In the genomic region with DNA sequence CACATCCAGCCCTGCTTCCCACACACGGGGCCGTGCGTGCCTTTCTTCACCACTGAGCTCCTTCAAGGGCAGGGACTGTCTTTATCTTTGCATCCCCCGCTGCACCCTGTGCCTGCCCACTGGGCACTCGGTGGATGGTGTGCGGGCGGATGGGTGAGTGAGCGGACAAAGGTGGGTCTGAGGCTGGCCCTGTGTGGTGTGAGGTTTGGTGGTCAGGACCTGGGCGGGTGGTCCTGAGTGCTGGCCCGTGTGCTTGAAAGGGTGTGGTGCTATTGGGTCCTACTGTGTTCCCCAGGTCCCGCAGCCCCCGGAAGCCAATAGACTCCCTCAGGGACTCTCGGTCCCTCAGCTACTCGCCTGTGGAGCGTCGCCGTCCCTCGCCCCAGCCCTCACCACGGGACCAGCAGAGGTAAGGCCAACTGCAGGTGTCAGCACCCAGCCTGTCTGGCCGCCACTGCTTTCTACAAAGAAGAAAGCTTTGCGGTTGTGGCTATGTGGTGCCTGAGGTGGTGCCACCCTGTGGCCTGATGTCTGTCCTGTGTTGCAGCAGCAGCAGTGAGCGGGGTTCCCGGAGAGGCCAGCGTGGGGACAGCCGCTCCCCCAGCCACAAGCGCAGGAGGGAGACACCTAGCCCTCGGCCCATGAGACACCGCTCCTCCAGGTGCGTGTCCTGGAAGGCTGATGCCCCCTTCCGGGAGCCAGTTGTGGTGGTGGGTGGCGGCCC, we compare ENCODE assay signal across 10 cellular contexts. TPM values are rescaled to one million over a fixed set of nuclear protein-coding genes. Genes with fewer than 3 reads are reported as not detected.
A peak's percentile ranks its signal among the peaks of the same experiment; 100 is the strongest.
DNase-seq lines count a peak whose midpoint lies in the region; ATAC-seq, FAIRE-seq and TF ChIP-seq lines count a peak whose summit lies in the region.
"Had no signal": no experiment of that assay in that cellular context is flagged by ENCODE, and none has a peak within 500 bp of the region (broad histone marks: within the 10 kb centered on the region; RNA-seq: fewer than 3 reads in every experiment).

No MANE protein-coding gene starts in this region.

- TF ChIP-seq POLR2A in GM12878 (IDR thresholded peaks at IDR 0.05; ENCODE audit: low read depth, low read length): peak; percentile 79

- H3K4me1 Mint-ChIP-seq in CD4-positive, alpha-beta memory T cell: peaks cover 11 to 27% (median 24%) of the 10 kb centered on the region in 4 donors
- H3K4me1 Mint-ChIP-seq in HFFc6 (ENCODE audit: low read depth): peaks cover 49% of the 10 kb centered on the region
- peaks cover 21 to 47% (median 27%) of the 10 kb centered on the region in 4 donors for H3K4me1 Mint-ChIP-seq in naive thymus-derived CD8-positive, alpha-beta T cell

- WGBS in GM12878 (ENCODE audit: insufficient coverage, insufficient replicate concordance, low lambda C conversion rate, missing lambda C conversion rate): 72% methylated on average over 31 of the region's 31 CpGs

- in situ Hi-C loops in GM12878 (cut with MboI): no loop called here

- RAD21 ChIA-PET in GM12878 (lab: Charles Lee; ENCODE audit: unreplicated experiment): no interaction called here

- CTCF ChIA-PET in CD4-positive, alpha-beta memory T cell (lab: Charles Lee; ENCODE audit: partially characterized antibody): no interaction called here
- CTCF ChIA-PET in GM12878 (lab: Yijun Ruan, JAX): no interaction called here

- no peaks in the 10 kb centered on the region; the same call in none of the 2 replicates for H4K20me1 ChIP-seq in GM12878 (ENCODE audit: control insufficient read depth, insufficient read depth)

- peak in 1 of 5 donors; percentile 39 for DNase-seq in CD4-positive, alpha-beta memory T cell
- DNase-seq in HFFc6: no peak
- DNase-seq in GM12878 (ENCODE audit: low read depth, low spot score): no peak
- peak in 1 of 10 donors; percentile 62 for DNase-seq in naive thymus-derived CD8-positive, alpha-beta T cell
- DNase-seq in H4 (ENCODE audit: low spot score): no peak

- peak overlapping the region in 1 of 8 donors; percentile 57 for H3K4me3 Mint-ChIP-seq in CD4-positive, alpha-beta memory T cell
- no peak overlapping the region for H3K4me3 Mint-ChIP-seq in HFFc6
- H3K4me3 Mint-ChIP-seq in naive thymus-derived CD8-positive, alpha-beta T cell: peak overlapping the region in 3 of 10 donors; percentile 22 to 48 (median 22)

- peaks cover 11% of the 10 kb centered on the region for H3K4me1 ChIP-seq in CD4-positive, alpha-beta memory T cell (ENCODE audit: insufficient read depth, low read length)
- no peaks in the 10 kb centered on the region for H3K4me1 ChIP-seq in GM12878 (ENCODE audit: control insufficient read depth, insufficient read depth, low read length)

- ATAC-seq in GM12878 (peak; percentile 24), HG03159 (IDR thresholded peaks at IDR 0.05; ENCODE audit: unreplicated experiment) (no peak), HG03139 (IDR thresholded peaks at IDR 0.05; ENCODE audit: unreplicated experiment) (no peak), GM21447 (IDR thresholded peaks at IDR 0.05; ENCODE audit: unreplicated experiment) (no peak)
- ATAC-seq in naive thymus-derived CD8-positive, alpha-beta T cell: peak; percentile 5 to 39

- H3K4me2 ChIP-seq in GM12878 (ENCODE audit: control insufficient read depth, insufficient read depth): no peak overlapping the region

- POLR2A ChIA-PET in CD4-positive, alpha-beta memory T cell (lab: Charles Lee; ENCODE audit: partially characterized antibody): interaction anchor here (3.3 to 6.1 kb wide), 2 partner anchors 7 to 16 kb away, joined by 15 to 38 read pairs; a partner anchor contains a TSS
- POLR2A ChIA-PET in GM12878 (lab: Charles Lee): no interaction called here
- POLR2A ChIA-PET in naive thymus-derived CD8-positive, alpha-beta T cell (lab: Charles Lee): interaction anchor here (0.8 kb wide), 1 partner anchor 16 kb away, joined by 4 read pairs; no protein-coding TSS in a partner anchor

- H3K9me3 Mint-ChIP-seq in CD4-positive, alpha-beta memory T cell: peaks cover 0 to 10% (median 0%) of the 10 kb centered on the region in 8 donors
- H3K9me3 Mint-ChIP-seq in HFFc6: peaks cover 15% of the 10 kb centered on the region
- no peaks in the 10 kb centered on the region for H3K9me3 Mint-ChIP-seq in naive thymus-derived CD8-positive, alpha-beta T cell
- H3K9me3 Mint-ChIP-seq: activated T-helper 2 cell treated with anti-CD3 and anti-CD28 coated beads, Interferon-gamma antibody, Interleukin-2, Interleukin-4, amounts not matched to agents 10 μg/mL and 5 μg/mL and 100 μg/mL, durations not matched to agents 14 hours and 24 hours and 36 hours had no signal

- H2AFZ ChIP-seq in GM12878 (ENCODE audit: control insufficient read depth, low read depth, low read length): no peak overlapping the region

- no peak for FAIRE-seq in GM12878 (lab: Jason Lieb, UNC)

- no peak for TF ChIP-seq RAD21 in GM12878 (IDR thresholded peaks at IDR 0.05; ENCODE audit: insufficient read depth, low read depth, low read length)

- H3K4me3 ChIP-seq in CD4-positive, alpha-beta memory T cell (ENCODE audit: low read length in 2 of 2): no peak overlapping the region
- H3K4me3 ChIP-seq in GM12878: no peak overlapping the region
- H3K4me3 ChIP-seq: heart left ventricle had no signal

- H3K27me3 Mint-ChIP-seq in CD4-positive, alpha-beta memory T cell: no peaks in the 10 kb centered on the region
- H3K27me3 Mint-ChIP-seq in HFFc6 (ENCODE audit: insufficient read depth): peaks cover 12% of the 10 kb centered on the region
- H3K27me3 Mint-ChIP-seq in naive thymus-derived CD8-positive, alpha-beta T cell: no peaks in the 10 kb centered on the region

- no peak for TF ChIP-seq EP300 in GM12878 (IDR thresholded peaks at IDR 0.05; ENCODE audit: borderline replicate concordance in 1 of 2, control insufficient read depth in 1 of 2, low read depth in 2 of 2, low read length in 2 of 2)

- TF ChIP-seq CTCF in HFFc6 (IDR thresholded peaks at IDR 0.05) (peak; percentile 47; the same call in 1 of the 2 replicates), GM12878 (IDR thresholded peaks at IDR 0.05 in 2 of 3, conservative IDR thresholded peaks at IDR 0.05 in 1 of 3; ENCODE audit: control insufficient read depth in 2 of 3, extremely low read depth in 1 of 3, insufficient read depth in 1 of 3, low read depth in 3 of 3, low read length in 3 of 3) (0 out of 6 replicates have a peak, but pooled peaks of 1 of the 3 experiments have one; percentile 9)

- H3K9ac ChIP-seq in GM12878 (ENCODE audit: control insufficient read depth, insufficient read depth, low read length): no peak overlapping the region

- H3K79me2 ChIP-seq in GM12878 (ENCODE audit: control insufficient read depth, insufficient read depth, low read length): peaks cover 4% of the 10 kb centered on the region

- H3K36me3 ChIP-seq in CD4-positive, alpha-beta memory T cell (ENCODE audit: insufficient read depth, low read length): peaks cover 77% of the 10 kb centered on the region
- H3K36me3 ChIP-seq in GM12878 (ENCODE audit: control insufficient read depth in 2 of 2, insufficient read depth in 2 of 2, low read length in 1 of 2): peaks cover 46 to 48% of the 10 kb centered on the region in 2 experiments

- BruUV-seq in GM12878 (replicated peaks; lab: Mats Ljungman, UMichigan): TSS peak; percentile 14

- intact Hi-C loops in CD4-positive, alpha-beta memory T cell (cut with micrococcal nuclease): loop anchor here (10.0 kb wide), 1 partner anchor 235 kb away; a partner anchor contains a TSS
- intact Hi-C loops in GM12878 (cut with micrococcal nuclease; ENCODE audit: unreplicated experiment): no loop called here

- H3K27ac ChIP-seq in CD4-positive, alpha-beta memory T cell (ENCODE audit: low read depth, low read length): no peak overlapping the region
- H3K27ac ChIP-seq in GM12878 (ENCODE audit: control insufficient read depth, insufficient read depth): no peak overlapping the region

- H3K36me3 Mint-ChIP-seq in CD4-positive, alpha-beta memory T cell: peaks cover 60 to 87% of the 10 kb centered on the region in 2 donors
- peaks cover 61% of the 10 kb centered on the region for H3K36me3 Mint-ChIP-seq in HFFc6 (ENCODE audit: low read depth)
- H3K36me3 Mint-ChIP-seq in naive thymus-derived CD8-positive, alpha-beta T cell: peaks cover 6 to 91% (median 28%) of the 10 kb centered on the region in 3 donors

- SMC1A ChIA-PET in GM12878 (lab: Charles Lee; ENCODE audit: uncharacterized antibody, unreplicated experiment): interaction anchor here (1.6 kb wide), 1 partner anchor 23 kb away, joined by 3 read pairs; no protein-coding TSS in a partner anchor

- H3K9me3 ChIP-seq in CD4-positive, alpha-beta memory T cell (ENCODE audit: control insufficient read depth in 1 of 2, low read length in 2 of 2): no peaks in the 10 kb centered on the region
- no peaks in the 10 kb centered on the region; the same call in 2 of the 3 replicates for H3K9me3 ChIP-seq in GM12878 (replicated peaks; ENCODE audit: control insufficient read depth, insufficient read depth, low read length)
- H3K9me3 ChIP-seq: heart left ventricle had no signal

- H3K27me3 ChIP-seq in CD4-positive, alpha-beta memory T cell (ENCODE audit: insufficient read depth, low read length): no peaks in the 10 kb centered on the region
- no peaks in the 10 kb centered on the region for H3K27me3 ChIP-seq in GM12878 (replicated peaks in 1 of 2; ENCODE audit: control insufficient read depth in 2 of 2, insufficient read depth in 2 of 2, low read length in 1 of 2)
- H3K27me3 ChIP-seq: heart left ventricle had no signal

- peak overlapping the region in 4 of 7 donors; percentile 52 to 83 (median 66) for H3K27ac Mint-ChIP-seq in CD4-positive, alpha-beta memory T cell
- H3K27ac Mint-ChIP-seq in HFFc6: peak overlapping the region; percentile 55; the same call in 1 of the 2 replicates
- H3K27ac Mint-ChIP-seq in naive thymus-derived CD8-positive, alpha-beta T cell: peak overlapping the region in 3 of 10 donors; percentile 79 to 90 (median 80)
- H3K27ac Mint-ChIP-seq: activated T-helper 2 cell treated with anti-CD3 and anti-CD28 coated beads, Interferon-gamma antibody, Interleukin-2, Interleukin-4, amounts not matched to agents 10 μg/mL and 5 μg/mL and 100 μg/mL, durations not matched to agents 14 hours and 24 hours and 36 hours had no signal

RNA-seq across cellular contexts. Expression of a gene that starts 6.9 kb away (rescaled TPM):
- 10 to 100 TPM; 83.0 to 86.8 TPM for total RNA-seq in CD4-positive, alpha-beta memory T cell
- polyA plus RNA-seq in CD4-positive, alpha-beta memory T cell: 100 to 1,000 TPM; 268 to 270 TPM
- 100 to 1,000 TPM; 329 to 403 (median 352) TPM for total RNA-seq in HFFc6 (2021; fragmentation: NEBNext Ultra II Directional; extraction: Animal tissue kit (Norgen Biotek cat#: 25700))
- 6.4 and 12.2 TPM in 2 replicates for total RNA-seq in GM12878 (2013; cell fraction: nucleolus; rRNA removed)
- total RNA-seq in GM12878 (2014; rRNA removed): 177 and 258 TPM in 2 replicates
- 133 and 154 TPM in 2 replicates for total RNA-seq in GM12878 (2014; rRNA removed; fragmentation: Illumina TruSeq; extraction: Trizol)
- total RNA-seq in GM12878 (2021): 211 and 219 TPM in 2 replicates
- polyA plus RNA-seq in GM12878 (2011; ENCODE audit: low read depth): 321 TPM
- 72.8 and 219 TPM in 2 replicates for polyA plus RNA-seq in GM12878 (2011; rRNA removed)
- polyA plus RNA-seq in GM12878 (2011; cell fraction: cytosol; rRNA removed): 556 and 601 TPM in 2 replicates
- 162 and 166 TPM in 2 replicates for polyA plus RNA-seq in GM12878 (2011; cell fraction: nucleus; rRNA removed)
- 162 and 263 TPM in 2 replicates for polyA plus RNA-seq in GM12878 (2012)
- polyA plus RNA-seq in GM12878 (2014; fragmentation: Illumina TruSeq; extraction: Trizol): 5.0 and 86.9 TPM in 2 replicates
- 100 to 1,000 TPM; 752 to 823 TPM for polyA plus RNA-seq in GM12878 (2014; fragmentation: Nextera tagmentation; extraction: Ambion mirVana)
- polyA plus RNA-seq in GM12878 (2014; rRNA removed): 268 and 337 TPM in 2 replicates
- polyA plus RNA-seq in GM12878 (2016; fragmentation: Nextera tagmentation; extraction: Ambion mirVana): 100 to 1,000 TPM; 487 to 534 TPM
- polyA minus RNA-seq in GM12878 (2011; rRNA and poly(A)+ RNA removed): 84.6 and 103 TPM in 2 replicates
- 44.1 and 53.4 TPM in 2 replicates for polyA minus RNA-seq in GM12878 (2011; cell fraction: cytosol; rRNA and poly(A)+ RNA removed)
- polyA minus RNA-seq in GM12878 (2011; cell fraction: nucleus; rRNA and poly(A)+ RNA removed): 17.8 and 20.5 TPM in 2 replicates
- 100 to 1,000 TPM; 121 to 137 TPM for total RNA-seq in naive thymus-derived CD8-positive, alpha-beta T cell
- polyA plus RNA-seq in naive thymus-derived CD8-positive, alpha-beta T cell: 100 to 1,000 TPM; 230 to 301 (median 288) TPM
- 495 and 562 TPM in 2 replicates for total RNA-seq in H4 (2014; rRNA removed; shearing (Covaris generic))

RNA-seq across cellular contexts. Expression of a gene that starts 17.1 kb away (rescaled TPM):
- not detected for total RNA-seq in CD4-positive, alpha-beta memory T cell
- polyA plus RNA-seq in CD4-positive, alpha-beta memory T cell: not detected
- not detected for total RNA-seq in HFFc6 (2021; fragmentation: NEBNext Ultra II Directional; extraction: Animal tissue kit (Norgen Biotek cat#: 25700))
- not detected in 2 replicates for total RNA-seq in GM12878 (2013; cell fraction: nucleolus; rRNA removed)
- not detected in 2 replicates for total RNA-seq in GM12878 (2014; rRNA removed)
- total RNA-seq in GM12878 (2014; rRNA removed; fragmentation: Illumina TruSeq; extraction: Trizol): not detected in 2 replicates
- not detected in 2 replicates for total RNA-seq in GM12878 (2021)
- not detected for polyA plus RNA-seq in GM12878 (2011; ENCODE audit: low read depth)
- polyA plus RNA-seq in GM12878 (2011; rRNA removed): not detected in 2 replicates
- polyA plus RNA-seq in GM12878 (2011; cell fraction: cytosol; rRNA removed): not detected in 2 replicates
- polyA plus RNA-seq in GM12878 (2011; cell fraction: nucleus; rRNA removed): not detected in 2 replicates
- not detected in 2 replicates for polyA plus RNA-seq in GM12878 (2012)
- polyA plus RNA-seq in GM12878 (2014; fragmentation: Illumina TruSeq; extraction: Trizol): not detected in 2 replicates
- polyA plus RNA-seq in GM12878 (2014; fragmentation: Nextera tagmentation; extraction: Ambion mirVana): not detected
- not detected in 2 replicates for polyA plus RNA-seq in GM12878 (2014; rRNA removed)
- polyA plus RNA-seq in GM12878 (2016; fragmentation: Nextera tagmentation; extraction: Ambion mirVana): not detected
- not detected in 2 replicates for polyA minus RNA-seq in GM12878 (2011; rRNA and poly(A)+ RNA removed)
- not detected in 2 replicates for polyA minus RNA-seq in GM12878 (2011; cell fraction: cytosol; rRNA and poly(A)+ RNA removed)
- not detected in 2 replicates for polyA minus RNA-seq in GM12878 (2011; cell fraction: nucleus; rRNA and poly(A)+ RNA removed)
- not detected for total RNA-seq in naive thymus-derived CD8-positive, alpha-beta T cell
- under 1 TPM in 1 of 3 donors, not detected in 2; 0.99 TPM for polyA plus RNA-seq in naive thymus-derived CD8-positive, alpha-beta T cell
- 0.10 TPM in 1 of 2 replicates, not detected in the other for total RNA-seq in H4 (2014; rRNA removed; shearing (Covaris generic))
- total RNA-seq: activated T-helper 2 cell treated with anti-CD3 and anti-CD28 coated beads, Interferon-gamma antibody, Interleukin-2, Interleukin-4, amounts not matched to agents 10 μg/mL and 5 μg/mL and 100 μg/mL, durations not matched to agents 14 hours and 24 hours and 36 hours; heart left ventricle had no signal
- polyA plus RNA-seq: heart left ventricle had no signal

RNA-seq across cellular contexts. Expression of a gene that starts 17.8 kb away (rescaled TPM):
- 1,000 to 10,000 TPM; 1,118 to 1,137 TPM for total RNA-seq in CD4-positive, alpha-beta memory T cell
- polyA plus RNA-seq in CD4-positive, alpha-beta memory T cell: 100 to 1,000 TPM in 1 of 2 donors, 10 to 100 TPM in 1; 11.8 to 132 TPM
- 100 to 1,000 TPM; 223 to 317 (median 269) TPM for total RNA-seq in HFFc6 (2021; fragmentation: NEBNext Ultra II Directional; extraction: Animal tissue kit (Norgen Biotek cat#: 25700))
- total RNA-seq in GM12878 (2013; cell fraction: nucleolus; rRNA removed): 433 and 461 TPM in 2 replicates
- total RNA-seq in GM12878 (2014; rRNA removed) (45.0 and 58.5 TPM in 2 replicates), GM12878 (2014; rRNA removed; fragmentation: Illumina TruSeq; extraction: Trizol) (66.4 and 68.1 TPM in 2 replicates), GM12878 (2021) (420 and 483 TPM in 2 replicates)
- polyA plus RNA-seq in GM12878 (2011; ENCODE audit: low read depth): 162 TPM
- polyA plus RNA-seq in GM12878 (2011; rRNA removed) (96.5 and 129 TPM in 2 replicates), GM12878 (2014; fragmentation: Illumina TruSeq; extraction: Trizol) (402 and 463 TPM in 2 replicates), GM12878 (2014; fragmentation: Nextera tagmentation; extraction: Ambion mirVana) (10 to 100 TPM; 30.1 to 73.0 TPM), GM12878 (2014; rRNA removed) (502 and 661 TPM in 2 replicates), GM12878 (2016; fragmentation: Nextera tagmentation; extraction: Ambion mirVana) (100 to 1,000 TPM; 262 to 266 TPM)
- polyA plus RNA-seq in GM12878 (2011; cell fraction: cytosol; rRNA removed): 199 and 209 TPM in 2 replicates
- polyA plus RNA-seq in GM12878 (2011; cell fraction: nucleus; rRNA removed): 2,282 and 3,207 TPM in 2 replicates
- 479 and 774 TPM in 2 replicates for polyA plus RNA-seq in GM12878 (2012)
- 68.3 and 115 TPM in 2 replicates for polyA minus RNA-seq in GM12878 (2011; rRNA and poly(A)+ RNA removed)
- 104 and 110 TPM in 2 replicates for polyA minus RNA-seq in GM12878 (2011; cell fraction: cytosol; rRNA and poly(A)+ RNA removed)
- 146 and 241 TPM in 2 replicates for polyA minus RNA-seq in GM12878 (2011; cell fraction: nucleus; rRNA and poly(A)+ RNA removed)
- 100 to 1,000 TPM; 927 to 965 TPM for total RNA-seq in naive thymus-derived CD8-positive, alpha-beta T cell
- polyA plus RNA-seq in naive thymus-derived CD8-positive, alpha-beta T cell: 100 to 1,000 TPM in 1 of 3 donors, 10 to 100 TPM in 2; 25.5 to 110 (median 62.4) TPM
- total RNA-seq in H4 (2014; rRNA removed; shearing (Covaris generic)): 16.1 and 19.2 TPM in 2 replicates

RNA-seq across cellular contexts. Expression of a gene that starts 28.1 kb away (rescaled TPM):
- not detected for total RNA-seq in CD4-positive, alpha-beta memory T cell
- polyA plus RNA-seq in CD4-positive, alpha-beta memory T cell: not detected
- not detected for total RNA-seq in HFFc6 (2021; fragmentation: NEBNext Ultra II Directional; extraction: Animal tissue kit (Norgen Biotek cat#: 25700))
- not detected in 2 replicates for total RNA-seq in GM12878 (2013; cell fraction: nucleolus; rRNA removed)
- total RNA-seq in GM12878 (2014; rRNA removed) (not detected in 2 replicates), GM12878 (2014; rRNA removed; fragmentation: Illumina TruSeq; extraction: Trizol) (not detected in 2 replicates), GM12878 (2021) (not detected in 2 replicates)
- polyA plus RNA-seq in GM12878 (2011; ENCODE audit: low read depth): not detected
- polyA plus RNA-seq in GM12878 (2011; rRNA removed) (not detected in 2 replicates), GM12878 (2014; fragmentation: Illumina TruSeq; extraction: Trizol) (not detected in 2 replicates), GM12878 (2014; fragmentation: Nextera tagmentation; extraction: Ambion mirVana) (not detected), GM12878 (2014; rRNA removed) (not detected in 2 replicates), GM12878 (2016; fragmentation: Nextera tagmentation; extraction: Ambion mirVana) (not detected)
- not detected in 2 replicates for polyA plus RNA-seq in GM12878 (2011; cell fraction: cytosol; rRNA removed)
- not detected in 2 replicates for polyA plus RNA-seq in GM12878 (2011; cell fraction: nucleus; rRNA removed)
- polyA plus RNA-seq in GM12878 (2012): not detected in 2 replicates
- not detected in 2 replicates for polyA minus RNA-seq in GM12878 (2011; rRNA and poly(A)+ RNA removed)
- polyA minus RNA-seq in GM12878 (2011; cell fraction: cytosol; rRNA and poly(A)+ RNA removed): not detected in 2 replicates
- not detected in 2 replicates for polyA minus RNA-seq in GM12878 (2011; cell fraction: nucleus; rRNA and poly(A)+ RNA removed)
- not detected for total RNA-seq in naive thymus-derived CD8-positive, alpha-beta T cell
- polyA plus RNA-seq in naive thymus-derived CD8-positive, alpha-beta T cell: not detected
- total RNA-seq in H4 (2014; rRNA removed; shearing (Covaris generic)): not detected in 2 replicates
- total RNA-seq: activated T-helper 2 cell treated with anti-CD3 and anti-CD28 coated beads, Interferon-gamma antibody, Interleukin-2, Interleukin-4, amounts not matched to agents 10 μg/mL and 5 μg/mL and 100 μg/mL, durations not matched to agents 14 hours and 24 hours and 36 hours; heart left ventricle had no signal
- polyA plus RNA-seq: heart left ventricle had no signal

RNA-seq across cellular contexts. Expression of a gene that starts 46.8 kb away (rescaled TPM):
- 1 to 10 TPM in 1 of 2 experiments, under 1 TPM in 1; 0.96 to 2.6 TPM for total RNA-seq in CD4-positive, alpha-beta memory T cell
- 10 to 100 TPM in 1 of 2 donors, 1 to 10 TPM in 1; 6.2 to 11.5 TPM for polyA plus RNA-seq in CD4-positive, alpha-beta memory T cell
- total RNA-seq in HFFc6 (2021; fragmentation: NEBNext Ultra II Directional; extraction: Animal tissue kit (Norgen Biotek cat#: 25700)): not detected
- not detected in 2 replicates for total RNA-seq in GM12878 (2013; cell fraction: nucleolus; rRNA removed)
- total RNA-seq in GM12878 (2014; rRNA removed): 34.3 and 40.1 TPM in 2 replicates
- total RNA-seq in GM12878 (2014; rRNA removed; fragmentation: Illumina TruSeq; extraction: Trizol): 23.3 and 23.6 TPM in 2 replicates
- total RNA-seq in GM12878 (2021): 49.8 and 58.3 TPM in 2 replicates
- polyA plus RNA-seq in GM12878 (2011; ENCODE audit: low read depth): 23.8 TPM
- not detected in 2 replicates for polyA plus RNA-seq in GM12878 (2011; rRNA removed)
- not detected in 2 replicates for polyA plus RNA-seq in GM12878 (2011; cell fraction: cytosol; rRNA removed)
- polyA plus RNA-seq in GM12878 (2011; cell fraction: nucleus; rRNA removed): 0.15 TPM in 1 of 2 replicates, not detected in the other
- polyA plus RNA-seq in GM12878 (2012): 38.3 and 40.9 TPM in 2 replicates
- polyA plus RNA-seq in GM12878 (2014; fragmentation: Illumina TruSeq; extraction: Trizol): 27.2 and 34.7 TPM in 2 replicates
- 10 to 100 TPM in 1 of 2 experiments, 1 to 10 TPM in 1; 5.3 to 18.4 TPM for polyA plus RNA-seq in GM12878 (2014; fragmentation: Nextera tagmentation; extraction: Ambion mirVana)
- polyA plus RNA-seq in GM12878 (2014; rRNA removed): 45.1 and 52.2 TPM in 2 replicates
- 10 to 100 TPM; 67.0 to 73.4 TPM for polyA plus RNA-seq in GM12878 (2016; fragmentation: Nextera tagmentation; extraction: Ambion mirVana)
- polyA minus RNA-seq in GM12878 (2011; rRNA and poly(A)+ RNA removed): not detected in 2 replicates
- 1.2 and 4.2 TPM in 2 replicates for polyA minus RNA-seq in GM12878 (2011; cell fraction: cytosol; rRNA and poly(A)+ RNA removed)
- 1.1 TPM in 1 of 2 replicates, not detected in the other for polyA minus RNA-seq in GM12878 (2011; cell fraction: nucleus; rRNA and poly(A)+ RNA removed)
- 1 to 10 TPM; 2.0 to 2.9 TPM for total RNA-seq in naive thymus-derived CD8-positive, alpha-beta T cell
- polyA plus RNA-seq in naive thymus-derived CD8-positive, alpha-beta T cell: 10 to 100 TPM in 1 of 3 donors, 1 to 10 TPM in 2; 1.5 to 14.7 (median 3.2) TPM
- not detected in 2 replicates for total RNA-seq in H4 (2014; rRNA removed; shearing (Covaris generic))
- total RNA-seq: heart left ventricle had no signal
- polyA plus RNA-seq: heart left ventricle had no signal

Comparison
In these comparisons a context has a peak if more than half of its experiments do, and no peak if none do; other contexts are left out.
1. ATAC-seq: peak in GM12878 (single experiment) and naive thymus-derived CD8-positive, alpha-beta T cell (2 of 2); none in HG03159 (single experiment), HG03139 (single experiment) and GM21447 (single experiment).